Comparison of ENCODE assay signal across 1 cellular context in genomic region chr1:26991310-26992116, GRCh38.
A peak's percentile ranks its signal among the peaks of the same experiment; 100 is the strongest.
TF ChIP-seq lines count a peak whose summit lies in the region.

No MANE protein-coding gene starts in this region.

TF ChIP-seq in IMR-90, 13 proteins besides CTCF, POLR2A, EP300 and RAD21 (continued from another document):
- TF ChIP-seq MXI1 (IDR thresholded peaks at IDR 0.05; ENCODE audit: borderline replicate concordance, low read depth, low read length) (0 out of 2 replicates have a peak, but pooled peaks have one; percentile 49), FOS (IDR thresholded peaks at IDR 0.05; ENCODE audit: low read depth, low read length) (peak; percentile 49; the same call in 1 of the 2 replicates), MAFK (IDR thresholded peaks at IDR 0.05; ENCODE audit: low read depth, low read length) (no peak), SMC3 (IDR thresholded peaks at IDR 0.05; ENCODE audit: low read depth, low read length) (no peak)
